In the genomic region with DNA sequence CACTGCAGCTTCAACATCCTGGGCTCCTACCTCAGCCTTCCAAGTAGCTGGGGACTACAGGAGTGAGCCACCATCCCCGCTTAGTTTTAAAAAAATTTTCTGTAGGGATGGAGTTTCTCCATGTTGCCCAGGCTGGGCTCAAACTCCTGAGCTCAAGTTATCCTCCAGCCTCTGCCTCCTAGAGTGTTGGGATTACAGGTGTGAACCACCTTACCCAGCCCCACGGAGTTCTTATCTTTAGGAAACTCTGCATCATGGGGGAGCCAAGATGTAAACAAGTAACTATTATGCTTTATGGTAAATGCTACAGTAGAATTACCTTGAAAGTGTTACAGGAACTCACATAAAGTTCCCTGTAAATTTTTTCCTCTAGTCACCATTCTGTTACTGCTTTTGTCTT, we compare ENCODE assay signal across 15 cellular contexts.
DNase-seq lines count a peak whose midpoint lies in the region; ATAC-seq and TF ChIP-seq lines count a peak whose summit lies in the region.
"Had no signal": no experiment of that assay in that cellular context is flagged by ENCODE, and none has a peak within 500 bp of the region (broad histone marks: within the 10 kb centered on the region; RNA-seq: fewer than 3 reads in every experiment).

No MANE protein-coding gene starts in this region.

- H2AK9ac ChIP-seq in IMR-90 (replicated peaks; ENCODE audit: low read depth, low read length, poor library complexity), result no peak overlapping the region

- no peak for TF ChIP-seq POLR2A in IMR-90 (IDR thresholded peaks at IDR 0.05; ENCODE audit: low read depth, low read length)

- no peaks in the 10 kb centered on the region for H3K27me3 Mint-ChIP-seq in CD4-positive, CD25-positive, alpha-beta regulatory T cell
- H3K27me3 Mint-ChIP-seq in WTC11 (ENCODE audit: low read depth), result no peaks in the 10 kb centered on the region
- H3K27me3 Mint-ChIP-seq: CD4-positive, alpha-beta memory T cell had no signal

- H3K4me3 ChIP-seq in CD4-positive, CD25-positive, alpha-beta regulatory T cell (ENCODE audit: low read depth, low read length), result no peak overlapping the region
- no peak overlapping the region for H3K4me3 ChIP-seq in IMR-90 (ENCODE audit: insufficient read depth, low read depth, low read length)
- no peak overlapping the region for H3K4me3 ChIP-seq in mesendoderm (ENCODE audit: low read length)

- no peak overlapping the region; the same call in 1 of the 2 replicates for H2BK20ac ChIP-seq in IMR-90 (ENCODE audit: low read depth, low read length)

- H2BK5ac ChIP-seq in IMR-90 (ENCODE audit: low read depth, low read length, poor library complexity, severe bottlenecking) (no peak overlapping the region), mesendoderm (ENCODE audit: low read length) (no peak overlapping the region)

- no peak for ATAC-seq in CD4-positive, CD25-positive, alpha-beta regulatory T cell (ENCODE audit: low read depth in 2 of 2)
- ATAC-seq in IMR-90 (ENCODE audit: low read depth) (no peak), WTC11 (no peak)

- H3K9me3 Mint-ChIP-seq in CD4-positive, CD25-positive, alpha-beta regulatory T cell, result peaks cover 0 to 1% (median 0%) of the 10 kb centered on the region in 7 donors
- H3K9me3 Mint-ChIP-seq in WTC11, result no peaks in the 10 kb centered on the region
- H3K9me3 Mint-ChIP-seq: CD4-positive, alpha-beta memory T cell had no signal

- no peak overlapping the region for H2AFZ ChIP-seq in IMR-90 (replicated peaks; ENCODE audit: low read length, poor library complexity)

- H3K9ac ChIP-seq in IMR-90 (ENCODE audit: low read depth, low read length) (no peak overlapping the region), mesendoderm (ENCODE audit: low read length) (no peak overlapping the region)

- no peak for DNase-seq in CD4-positive, CD25-positive, alpha-beta regulatory T cell
- DNase-seq in IMR-90 (no peak), WTC11 (ENCODE audit: low spot score) (no peak), mesendoderm (peak; percentile 63), HuH-7.5 (ENCODE audit: low spot score) (no peak), dedifferentiated amniotic fluid mesenchymal stem cell (ENCODE audit: extremely low spot score) (no peak)
- DNase-seq in activated CD4-positive, alpha-beta T cell treated with anti-CD3 and anti-CD28 coated beads for 4 hours, result no peak
- DNase-seq: CD4-positive, alpha-beta memory T cell; DMS 273 treated with DMSO at 0.1 percent for 48 hours; DMS53; GOT3; H7; Karpas-422; KBM-7 had no signal

- peaks cover 26% of the 10 kb centered on the region for H3K4me1 ChIP-seq in CD4-positive, CD25-positive, alpha-beta regulatory T cell (ENCODE audit: control insufficient read depth, insufficient read depth, low read length, poor library complexity, severe bottlenecking)
- H3K4me1 ChIP-seq in IMR-90 (ENCODE audit: control insufficient read depth, insufficient read depth, low read length), result peaks cover 4% of the 10 kb centered on the region
- H3K4me1 ChIP-seq in mesendoderm (ENCODE audit: control insufficient read depth, low read depth, low read length), result no peaks in the 10 kb centered on the region

- no peak overlapping the region for H4K5ac ChIP-seq in IMR-90 (ENCODE audit: low read depth, low read length)
- no peak overlapping the region for H4K5ac ChIP-seq in mesendoderm (ENCODE audit: low read length)

- in situ Hi-C loops in IMR-90 (cut with MboI; ENCODE audit: low sequenced_read_pairs), result no loop called here

- dilution Hi-C loops in IMR-90 (cut with HindIII; ENCODE audit: low sequenced_read_pairs, unreplicated experiment), result no loop called here

- H3K4me3 Mint-ChIP-seq in CD4-positive, CD25-positive, alpha-beta regulatory T cell, result peak overlapping the region in 1 of 4 donors; percentile 10
- H3K4me3 Mint-ChIP-seq in WTC11, result no peak overlapping the region
- H3K4me3 Mint-ChIP-seq: CD4-positive, alpha-beta memory T cell had no signal

- H4K20me1 ChIP-seq in IMR-90 (ENCODE audit: insufficient read depth, low read length), result no peaks in the 10 kb centered on the region; the same call in 1 of the 2 replicates

- no peaks in the 10 kb centered on the region for H3K36me3 ChIP-seq in CD4-positive, CD25-positive, alpha-beta regulatory T cell (ENCODE audit: control insufficient read depth, insufficient read depth, low read length)
- H3K36me3 ChIP-seq in IMR-90 (ENCODE audit: control insufficient read depth, insufficient read depth, low read length) (no peaks in the 10 kb centered on the region), mesendoderm (ENCODE audit: control insufficient read depth, insufficient read depth, low read length) (no peaks in the 10 kb centered on the region)

- no peak overlapping the region for H2AK5ac ChIP-seq in IMR-90 (ENCODE audit: low read depth, low read length)
- H2AK5ac ChIP-seq in mesendoderm (ENCODE audit: low read length), result no peak overlapping the region

- H3K4me1 Mint-ChIP-seq in CD4-positive, CD25-positive, alpha-beta regulatory T cell, result peaks cover 28 to 71% (median 54%) of the 10 kb centered on the region in 4 donors
- peaks cover 18% of the 10 kb centered on the region for H3K4me1 Mint-ChIP-seq in WTC11

- intact Hi-C loops in IMR-90 (cut with micrococcal nuclease), result no loop called here

- H3K27me3 ChIP-seq in CD4-positive, CD25-positive, alpha-beta regulatory T cell (ENCODE audit: control insufficient read depth, insufficient read depth, low read length), result no peaks in the 10 kb centered on the region
- H3K27me3 ChIP-seq in IMR-90 (ENCODE audit: control insufficient read depth, insufficient read depth, low read length) (no peaks in the 10 kb centered on the region), mesendoderm (ENCODE audit: insufficient read depth, low read length, poor library complexity) (no peaks in the 10 kb centered on the region)

- H3K36me3 Mint-ChIP-seq in CD4-positive, CD25-positive, alpha-beta regulatory T cell, result peaks cover 4% of the 10 kb centered on the region
- no peaks in the 10 kb centered on the region for H3K36me3 Mint-ChIP-seq in WTC11

- CTCF ChIA-PET in IMR-90 (lab: Yijun Ruan, JAX), result no interaction called here
- CTCF ChIA-PET in WTC11 (lab: Charles Lee), result no interaction called here

- H2BK120ac ChIP-seq in IMR-90 (ENCODE audit: low read depth, low read length), result no peak overlapping the region
- no peak overlapping the region for H2BK120ac ChIP-seq in mesendoderm (ENCODE audit: low read depth, low read length)

- H3K4ac ChIP-seq in IMR-90 (ENCODE audit: low read depth, low read length) (0 out of 2 replicates have a peak overlapping the region, but pooled peaks have one; percentile 42), mesendoderm (ENCODE audit: low read depth, low read length) (no peak overlapping the region)

- BruUV-seq in IMR-90 (replicated peaks; lab: Mats Ljungman, UMichigan), result no TSS peak

- TF ChIP-seq RAD21 in IMR-90 (IDR thresholded peaks at IDR 0.05; ENCODE audit: low read length), result no peak

- H3K23ac ChIP-seq in IMR-90 (ENCODE audit: low read depth, low read length) (no peak overlapping the region), mesendoderm (ENCODE audit: low read length) (no peak overlapping the region)

- H3K9me1 ChIP-seq in IMR-90 (ENCODE audit: insufficient read depth, low read length), result no peaks in the 10 kb centered on the region

- H3K56ac ChIP-seq in IMR-90 (ENCODE audit: extremely low read depth, insufficient read depth, low read length), result no peak overlapping the region
- no peak overlapping the region for H3K56ac ChIP-seq in mesendoderm (ENCODE audit: low read length)

- POLR2A ChIA-PET in IMR-90 (lab: Charles Lee; ENCODE audit: unreplicated experiment), result interaction anchor here (0.7 kb wide), 1 partner anchor 17 kb away, joined by 12 read pairs; no protein-coding TSS in a partner anchor
- POLR2A ChIA-PET in WTC11 (lab: Charles Lee), result interaction anchor here (0.5 kb wide), 1 partner anchor 158 kb away, joined by 3 read pairs; no protein-coding TSS in a partner anchor

- WGBS in IMR-90 (ENCODE audit: extremely low coverage in 2 of 2, insufficient read length in 1 of 2), 2 experiments, result no CpG with 5 or more reads among the region's 2 CpGs
- no CpG with 5 or more reads among the region's 2 CpGs for WGBS in mesendoderm (ENCODE audit: extremely low coverage, insufficient coverage, low lambda C conversion rate)

- H3K9me3 ChIP-seq in CD4-positive, CD25-positive, alpha-beta regulatory T cell (ENCODE audit: control insufficient read depth in 2 of 2, low read length in 2 of 2), result no peaks in the 10 kb centered on the region
- no peaks in the 10 kb centered on the region for H3K9me3 ChIP-seq in IMR-90 (ENCODE audit: control insufficient read depth, insufficient read depth, low read length)

- H4K91ac ChIP-seq in IMR-90 (ENCODE audit: insufficient read depth, low read depth, low read length), result no peak overlapping the region

- H3K18ac ChIP-seq in IMR-90 (ENCODE audit: low read depth, low read length) (no peak overlapping the region), mesendoderm (ENCODE audit: low read length) (no peak overlapping the region)

- H3K27ac ChIP-seq in CD4-positive, CD25-positive, alpha-beta regulatory T cell (ENCODE audit: insufficient read depth, low read length, poor library complexity, severe bottlenecking), result no peak overlapping the region
- H3K27ac ChIP-seq in IMR-90 (ENCODE audit: insufficient read depth, low read length), result no peak overlapping the region
- H3K27ac ChIP-seq in mesendoderm (ENCODE audit: low read depth, low read length), result no peak overlapping the region
- H3K27ac ChIP-seq: C4-2B had no signal

- H3K79me1 ChIP-seq in IMR-90 (ENCODE audit: low read depth in 1 of 2, low read length in 2 of 2) (peaks cover 11 to 27% of the 10 kb centered on the region in 2 experiments), mesendoderm (ENCODE audit: low read length) (no peaks in the 10 kb centered on the region)

- H3K14ac ChIP-seq in IMR-90 (replicated peaks; ENCODE audit: low read depth, low read length), result no peak overlapping the region

- peak overlapping the region in 2 of 3 donors; percentile 28 to 42 for H3K27ac Mint-ChIP-seq in CD4-positive, CD25-positive, alpha-beta regulatory T cell
- 0 out of 2 replicates have a peak overlapping the region, but pooled peaks have one; percentile 1 for H3K27ac Mint-ChIP-seq in WTC11
- H3K27ac Mint-ChIP-seq: CD4-positive, alpha-beta memory T cell had no signal

- no peak overlapping the region for H2BK15ac ChIP-seq in IMR-90 (ENCODE audit: low read depth, low read length)
- H2BK15ac ChIP-seq in mesendoderm (replicated peaks; ENCODE audit: low read depth), result no peak overlapping the region

- H3K79me2 ChIP-seq in mesendoderm (ENCODE audit: control insufficient read depth, insufficient read depth, low read length), result no peaks in the 10 kb centered on the region

- H4K8ac ChIP-seq in IMR-90 (ENCODE audit: low read depth in 2 of 2, low read length in 2 of 2) (no peak overlapping the region), mesendoderm (ENCODE audit: low read depth, low read length) (no peak overlapping the region)

- H3K4me2 ChIP-seq in IMR-90 (ENCODE audit: low read depth, low read length), result no peak overlapping the region
- no peak overlapping the region for H3K4me2 ChIP-seq in mesendoderm (ENCODE audit: low read length)

- TF ChIP-seq CTCF in IMR-90 (conservative IDR thresholded peaks at IDR 0.05; ENCODE audit: low read depth, low read length) (no peak), WTC11 (IDR thresholded peaks at IDR 0.05) (no peak)

TF ChIP-seq in IMR-90, 13 proteins besides CTCF, POLR2A, EP300 and RAD21 (continues in another document):
- TF ChIP-seq MAFK (IDR thresholded peaks at IDR 0.05; ENCODE audit: low read depth, low read length), result no peak
